In the genomic region with DNA sequence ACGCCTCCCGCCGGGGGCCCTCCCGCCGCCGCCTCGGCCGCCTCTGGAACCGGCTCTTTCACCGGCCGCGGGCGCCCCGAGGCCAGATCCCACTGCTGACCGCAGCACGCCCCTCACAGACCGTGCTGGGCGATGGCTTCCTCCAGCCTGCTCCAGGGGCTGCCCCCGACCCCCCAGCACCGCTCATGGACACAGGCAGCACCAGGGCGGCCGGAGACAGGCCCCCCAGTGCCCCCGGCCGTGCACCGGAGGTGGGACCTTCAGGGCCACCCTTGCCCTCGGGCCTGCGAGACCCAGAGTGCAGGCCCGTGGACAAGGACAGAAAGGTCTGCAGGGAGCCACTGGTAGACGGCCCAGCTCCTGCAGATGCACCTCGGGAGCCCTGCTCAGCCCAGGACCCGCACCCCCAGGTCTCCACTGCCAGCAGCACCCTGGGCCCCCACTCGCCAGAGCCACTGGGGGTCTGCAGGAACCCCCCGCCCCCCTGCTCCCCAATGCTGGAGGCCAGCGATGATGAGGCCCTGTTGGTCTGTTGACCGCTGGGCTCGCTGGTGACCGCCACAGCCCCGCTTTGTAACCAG, we compare ENCODE assay signal across 29 cellular contexts. TPM values are rescaled to one million over a fixed set of nuclear protein-coding genes. Genes with fewer than 3 reads are reported as not detected.
"Had no signal": no experiment of that assay in that cellular context is flagged by ENCODE, and none has a peak within 500 bp of the region (broad histone marks: within the 10 kb centered on the region; RNA-seq: fewer than 3 reads in every experiment).

No MANE protein-coding gene starts in this region.

- H3K27ac ChIP-seq: brain microvascular endothelial cell, cardiac muscle cell, SJSA1 had no signal

- H3K9me3 Mint-ChIP-seq: activated CD4-positive, alpha-beta memory T cell treated with anti-CD3 and anti-CD28 coated beads for 36 hours; activated CD4-positive, alpha-beta T cell treated with anti-CD3 and anti-CD28 coated beads, Interleukin-2, amount 10 ng/mL, durations not matched to agents 24 days and 14 days; activated naive CD4-positive, alpha-beta T cell treated with anti-CD3 and anti-CD28 coated beads, Interleukin-2, amount 10 ng/mL, durations not matched to agents 7 days and 5 days; activated naive CD8-positive, alpha-beta T cell treated with anti-CD3 and anti-CD28 coated beads for 36 hours; activated T-cell treated with anti-CD3 and anti-CD28 coated beads, Interleukin-2, amount 50 U/mL, for 72 hours; activated T-helper 2 cell treated with anti-CD3 and anti-CD28 coated beads, Interferon-gamma antibody, Interleukin-2, Interleukin-4, amounts not matched to agents 10 μg/mL and 5 μg/mL and 100 μg/mL, durations not matched to agents 14 hours and 24 hours and 36 hours had no signal

- H3K4me3 ChIP-seq: cardiac muscle cell, SJSA1 had no signal

- H3K4me1 Mint-ChIP-seq: activated CD4-positive, alpha-beta T cell treated with anti-CD3 and anti-CD28 coated beads, Interleukin-2, amount 10 ng/mL, durations not matched to agents 24 days and 14 days; activated naive CD4-positive, alpha-beta T cell treated with anti-CD3 and anti-CD28 coated beads, Interleukin-2, amount 10 ng/mL, durations not matched to agents 7 days and 5 days; activated naive CD8-positive, alpha-beta T cell treated with anti-CD3 and anti-CD28 coated beads for 36 hours; T-helper 17 cell; WTC11 had no signal

- H3K36me3 Mint-ChIP-seq: activated CD4-positive, alpha-beta memory T cell treated with anti-CD3 and anti-CD28 coated beads for 36 hours; activated naive CD4-positive, alpha-beta T cell treated with anti-CD3 and anti-CD28 coated beads, Interleukin-2, amount 10 ng/mL, durations not matched to agents 7 days and 5 days; activated naive CD8-positive, alpha-beta T cell treated with anti-CD3 and anti-CD28 coated beads for 36 hours had no signal

- H3K4me1 ChIP-seq: SJSA1 had no signal

- H3K27me3 Mint-ChIP-seq: activated CD4-positive, alpha-beta memory T cell treated with anti-CD3 and anti-CD28 coated beads for 36 hours; activated CD4-positive, alpha-beta T cell treated with anti-CD3 and anti-CD28 coated beads, Interleukin-2, amount 10 ng/mL, durations not matched to agents 24 days and 14 days; activated naive CD4-positive, alpha-beta T cell treated with anti-CD3 and anti-CD28 coated beads, Interleukin-2, amount 10 ng/mL, durations not matched to agents 7 days and 5 days; activated naive CD8-positive, alpha-beta T cell treated with anti-CD3 and anti-CD28 coated beads for 36 hours; T-helper 17 cell had no signal

- H3K27me3 ChIP-seq: brain microvascular endothelial cell, cardiac muscle cell, SJSA1 had no signal

- H3K27ac Mint-ChIP-seq: activated CD4-positive, alpha-beta memory T cell treated with anti-CD3 and anti-CD28 coated beads for 36 hours; activated CD4-positive, alpha-beta T cell treated with anti-CD3 and anti-CD28 coated beads, Interleukin-2, amount 10 ng/mL, durations not matched to agents 24 days and 14 days; activated naive CD4-positive, alpha-beta T cell treated with anti-CD3 and anti-CD28 coated beads, Interleukin-2, amount 10 ng/mL, durations not matched to agents 7 days and 5 days; activated naive CD8-positive, alpha-beta T cell treated with anti-CD3 and anti-CD28 coated beads for 36 hours; activated T-cell treated with anti-CD3 and anti-CD28 coated beads, Interleukin-2, amount 50 U/mL, for 72 hours; activated T-helper 2 cell treated with anti-CD3 and anti-CD28 coated beads, Interferon-gamma antibody, Interleukin-2, Interleukin-4, amounts not matched to agents 10 μg/mL and 5 μg/mL and 100 μg/mL, durations not matched to agents 14 hours and 24 hours and 36 hours; T-helper 17 cell; WTC11 had no signal

- H3K9me3 ChIP-seq: SJSA1 had no signal

- DNase-seq: activated CD4-positive, alpha-beta memory T cell treated with anti-CD3 and anti-CD28 coated beads for 36 hours; activated CD4-positive, alpha-beta T cell treated with anti-CD3 and anti-CD28 coated beads for 1 hour; activated CD4-positive, alpha-beta T cell treated with anti-CD3 and anti-CD28 coated beads, Interleukin-2, amount 10 ng/mL, durations not matched to agents 24 days and 14 days; activated gamma-delta T cell treated with Interleukin-2 at 50 U/mL for 16 hours; activated naive CD4-positive, alpha-beta T cell treated with anti-CD3 and anti-CD28 coated beads, Interleukin-2, amount 10 ng/mL, durations not matched to agents 7 days and 5 days; activated naive CD8-positive, alpha-beta T cell treated with anti-CD3 and anti-CD28 coated beads for 36 hours; activated T-cell treated with anti-CD3 and anti-CD28 coated beads, Interleukin-2, amount 50 U/mL, for 72 hours; brain microvascular endothelial cell; cerebellar nuclear complex; KG1; NCI-H1092; NCI-H1417; NCI-H1930; NCI-H2171 treated with DMSO at 0.1 percent for 48 hours; NCI-H345; NCI-H510A; NCI-H526 treated with DMSO at 0.1 percent for 48 hours; NCI-H82; T-helper 17 cell; T-helper 9 cell had no signal

- H3K36me3 ChIP-seq: cardiac muscle cell, SJSA1 had no signal

- ATAC-seq: activated T-cell treated with anti-CD3 and anti-CD28 coated beads, Interleukin-2, amount 50 U/mL, for 72 hours; T-helper 17 cell; WTC11 had no signal

- H3K4me3 Mint-ChIP-seq: activated CD4-positive, alpha-beta memory T cell treated with anti-CD3 and anti-CD28 coated beads for 36 hours; activated CD4-positive, alpha-beta T cell treated with anti-CD3 and anti-CD28 coated beads, Interleukin-2, amount 10 ng/mL, durations not matched to agents 24 days and 14 days; activated naive CD4-positive, alpha-beta T cell treated with anti-CD3 and anti-CD28 coated beads, Interleukin-2, amount 10 ng/mL, durations not matched to agents 7 days and 5 days; activated naive CD8-positive, alpha-beta T cell treated with anti-CD3 and anti-CD28 coated beads for 36 hours; activated T-cell treated with anti-CD3 and anti-CD28 coated beads, Interleukin-2, amount 50 U/mL, for 72 hours; T-helper 17 cell; WTC11 had no signal

RNA-seq across cellular contexts. Expression of gene LRP3, which starts 13.0 kb away (rescaled TPM):
- total RNA-seq: OCI-LY7 had no signal

RNA-seq across cellular contexts. Expression of gene SLC7A10, which starts 18.5 kb away (rescaled TPM):
- total RNA-seq: activated CD4-positive, alpha-beta memory T cell treated with anti-CD3 and anti-CD28 coated beads for 36 hours; activated CD4-positive, alpha-beta T cell treated with anti-CD3 and anti-CD28 coated beads, Interleukin-2, amount 10 ng/mL, durations not matched to agents 24 days and 14 days; activated CD8-positive, alpha-beta memory T cell treated with anti-CD3 and anti-CD28 coated beads for 36 hours; activated naive CD8-positive, alpha-beta T cell treated with anti-CD3 and anti-CD28 coated beads for 36 hours; activated T-cell treated with anti-CD3 and anti-CD28 coated beads, Interleukin-2, amount 50 U/mL, for 72 hours; activated T-helper 2 cell treated with anti-CD3 and anti-CD28 coated beads, Interferon-gamma antibody, Interleukin-2, Interleukin-4, amounts not matched to agents 10 μg/mL and 5 μg/mL and 100 μg/mL, durations not matched to agents 14 hours and 24 hours and 36 hours; cardiac muscle cell; LHCN-M2; M059J; OCI-LY7; RPMI7951; SJSA1; T-helper 17 cell had no signal
- polyA plus RNA-seq: cardiac muscle cell had no signal
